In genomic region chr6:143210420-143210819, GRCh38 we compare ENCODE assay signal across 32 cellular contexts.
"Had no signal": no experiment of that assay in that cellular context is flagged by ENCODE, and none has a peak within 500 bp of the region (broad histone marks: within the 10 kb centered on the region; RNA-seq: fewer than 3 reads in every experiment).

No MANE protein-coding gene starts in this region.

- H3K27ac Mint-ChIP-seq: activated B cell treated with CpG ODN at 0.5 μM for 24 hours; activated CD4-positive, alpha-beta memory T cell treated with anti-CD3 and anti-CD28 coated beads for 36 hours; activated CD4-positive, alpha-beta T cell treated with anti-CD3 and anti-CD28 coated beads, Interleukin-2, amount 10 ng/mL, durations not matched to agents 24 days and 14 days; activated CD8-positive, alpha-beta T cell treated with anti-CD3 and anti-CD28 coated beads for 36 hours; activated naive CD4-positive, alpha-beta T cell treated with anti-CD3 and anti-CD28 coated beads for 36 hours; activated naive CD4-positive, alpha-beta T cell treated with anti-CD3 and anti-CD28 coated beads, Interleukin-2, amount 50 U/mL, for 72 hours; activated naive CD8-positive, alpha-beta T cell treated with anti-CD3 and anti-CD28 coated beads for 36 hours; activated T-helper 2 cell treated with anti-CD3 and anti-CD28 coated beads, Interferon-gamma antibody, Interleukin-2, Interleukin-4, amounts not matched to agents 10 μg/mL and 5 μg/mL and 100 μg/mL, durations not matched to agents 14 hours and 24 hours and 36 hours; T-helper 1 cell treated with Interleukin-12 subunit alpha and Interleukin-12 subunit beta and Interleukin-4 antibody, amounts not matched to agents 30 μg/mL and 1 μg/mL, for 36 hours; T-helper 2 cell treated with Interferon-gamma antibody and Interleukin-4, amounts not matched to agents 5 μg/mL and 100 μg/mL, for 36 hours had no signal

- H3K9me3 Mint-ChIP-seq: activated T-helper 2 cell treated with anti-CD3 and anti-CD28 coated beads, Interferon-gamma antibody, Interleukin-2, Interleukin-4, amounts not matched to agents 10 μg/mL and 5 μg/mL and 100 μg/mL, durations not matched to agents 14 hours and 24 hours and 36 hours had no signal

- H3K4me1 ChIP-seq: body of pancreas, breast epithelium had no signal

- H3K4me1 Mint-ChIP-seq: activated B cell treated with CpG ODN at 0.5 μM for 24 hours; activated CD4-positive, alpha-beta T cell treated with anti-CD3 and anti-CD28 coated beads, Interleukin-2, amount 10 ng/mL, durations not matched to agents 24 days and 14 days had no signal

- H3K27ac ChIP-seq: adrenal gland, body of pancreas, brain microvascular endothelial cell, breast epithelium, VCaP had no signal

- H3K4me3 Mint-ChIP-seq: activated B cell treated with CpG ODN at 0.5 μM for 24 hours; activated CD4-positive, alpha-beta memory T cell treated with anti-CD3 and anti-CD28 coated beads for 36 hours; activated CD4-positive, alpha-beta T cell treated with anti-CD3 and anti-CD28 coated beads, Interleukin-2, amount 10 ng/mL, durations not matched to agents 24 days and 14 days; activated CD8-positive, alpha-beta T cell treated with anti-CD3 and anti-CD28 coated beads for 36 hours; activated naive CD4-positive, alpha-beta T cell treated with anti-CD3 and anti-CD28 coated beads for 36 hours; activated naive CD8-positive, alpha-beta T cell treated with anti-CD3 and anti-CD28 coated beads for 36 hours; T-helper 1 cell treated with Interleukin-12 subunit alpha and Interleukin-12 subunit beta and Interleukin-4 antibody, amounts not matched to agents 30 μg/mL and 1 μg/mL, for 36 hours; T-helper 2 cell treated with Interferon-gamma antibody and Interleukin-4, amounts not matched to agents 5 μg/mL and 100 μg/mL, for 36 hours had no signal

- H3K27me3 ChIP-seq: adrenal gland, body of pancreas, brain microvascular endothelial cell, breast epithelium had no signal

- H3K36me3 ChIP-seq: adrenal gland, brain microvascular endothelial cell, breast epithelium had no signal

- DNase-seq: activated B cell treated with CpG ODN at 0.5 μM for 24 hours; activated CD4-positive, alpha-beta memory T cell treated with anti-CD3 and anti-CD28 coated beads for 36 hours; activated CD4-positive, alpha-beta T cell treated with anti-CD3 and anti-CD28 coated beads for 4 hours; activated CD4-positive, alpha-beta T cell treated with anti-CD3 and anti-CD28 coated beads, Interleukin-2, amount 10 ng/mL, durations not matched to agents 24 days and 14 days; activated CD4-positive, alpha-beta T cell treated with anti-CD3 and anti-CD28 coated beads, Interleukin-2, amount 50 U/mL, for 1 hour; activated CD4-positive, alpha-beta T cell treated with anti-CD3 and anti-CD28 coated beads, Interleukin-2, amount 50 U/mL, for 4 hours; activated CD4-positive, CD25-positive, alpha-beta regulatory T cell treated with anti-CD3 and anti-CD28 coated beads, Interleukin-2, amount 50 U/mL, for 72 hours; activated CD8-positive, alpha-beta memory T cell treated with anti-CD3 and anti-CD28 coated beads, Interleukin-2, amount 50 U/mL, for 4 hours; activated CD8-positive, alpha-beta T cell treated with anti-CD3 and anti-CD28 coated beads for 36 hours; activated effector memory CD4-positive, alpha-beta T cell treated with Interleukin-2 at 50 U/mL for 16 hours; activated gamma-delta T cell; activated naive CD4-positive, alpha-beta T cell; activated naive CD4-positive, alpha-beta T cell treated with anti-CD3 and anti-CD28 coated beads for 36 hours; activated naive CD4-positive, alpha-beta T cell treated with anti-CD3 and anti-CD28 coated beads, Interleukin-2, amount 50 U/mL, for 16 hours; activated naive CD8-positive, alpha-beta T cell treated with anti-CD3 and anti-CD28 coated beads for 36 hours; activated T-cell treated with anti-CD3 and anti-CD28 coated beads for 4 hours; activated T-cell treated with anti-CD3 and anti-CD28 coated beads, Interleukin-2, amount 50 U/mL, for 1 hour; activated T-cell treated with anti-CD3 and anti-CD28 coated beads, Interleukin-2, amount 50 U/mL, for 48 hours; adrenal gland; amniotic stem cell; aorta; body of pancreas; brain microvascular endothelial cell; central memory CD4-positive, alpha-beta T cell; T-helper 2 cell; T-helper 9 cell had no signal

- H3K9me3 ChIP-seq: adrenal gland, body of pancreas, breast epithelium had no signal

- ATAC-seq: activated CD8-positive, alpha-beta T cell treated with anti-CD3 and anti-CD28 coated beads for 36 hours; activated naive CD4-positive, alpha-beta T cell treated with anti-CD3 and anti-CD28 coated beads, Interleukin-2, amount 50 U/mL, for 72 hours; body of pancreas had no signal

- H3K4me3 ChIP-seq: adrenal gland, body of pancreas, breast epithelium had no signal

- H3K27me3 Mint-ChIP-seq: activated B cell treated with CpG ODN at 0.5 μM for 24 hours; activated CD4-positive, alpha-beta memory T cell treated with anti-CD3 and anti-CD28 coated beads for 36 hours; activated CD4-positive, alpha-beta T cell treated with anti-CD3 and anti-CD28 coated beads, Interleukin-2, amount 10 ng/mL, durations not matched to agents 24 days and 14 days; activated CD8-positive, alpha-beta T cell treated with anti-CD3 and anti-CD28 coated beads for 36 hours; activated naive CD8-positive, alpha-beta T cell treated with anti-CD3 and anti-CD28 coated beads for 36 hours had no signal
